In genomic region chr4:1721003-1721665, GRCh38 we compare ENCODE assay signal across 1 cellular context.
A peak's percentile ranks its signal among the peaks of the same experiment; 100 is the strongest.
TF ChIP-seq lines count a peak whose summit lies in the region.

TACC3 (plus strand) TSS chr4:1721521; CDS start chr4:1723422, 1,901 bp downstream.
TMEM129 (minus strand) TSS chr4:1721323; CDS start chr4:1720837, 486 bp downstream.

TF ChIP-seq in HepG2, 621 proteins besides CTCF, POLR2A, EP300 and RAD21 (continued from another document and continues in another):
- no peak for TF ChIP-seq HHEX (CRISPR knock-in tag; IDR thresholded peaks at IDR 0.05)
- TF ChIP-seq XBP1 (CRISPR knock-in tag; IDR thresholded peaks at IDR 0.05): no peak
- TF ChIP-seq RBAK (CRISPR knock-in tag; IDR thresholded peaks at IDR 0.05): no peak
- TF ChIP-seq MTA3 (CRISPR knock-in tag; IDR thresholded peaks at IDR 0.05): no peak
- no peak for TF ChIP-seq SALL2 (CRISPR knock-in tag; IDR thresholded peaks at IDR 0.05)
- peak; percentile 50 for TF ChIP-seq DMAP1 (CRISPR knock-in tag; IDR thresholded peaks at IDR 0.05)
- TF ChIP-seq ZNF75D (CRISPR knock-in tag; IDR thresholded peaks at IDR 0.05; ENCODE audit: borderline replicate concordance): no peak
- no peak for TF ChIP-seq ZNF414 (CRISPR knock-in tag; IDR thresholded peaks at IDR 0.05)
- TF ChIP-seq ATF2 (CRISPR knock-in tag; IDR thresholded peaks at IDR 0.05): peak; percentile 68; the same call in 1 of the 2 replicates
- no peak for TF ChIP-seq ZNF646 (CRISPR knock-in tag; IDR thresholded peaks at IDR 0.05)
- no peak for TF ChIP-seq ZNF772 (CRISPR knock-in tag; IDR thresholded peaks at IDR 0.05)
- peak; percentile 78; the same call in 1 of the 2 replicates for TF ChIP-seq ZBTB25 (CRISPR knock-in tag; IDR thresholded peaks at IDR 0.05)
- TF ChIP-seq PLSCR1 (CRISPR knock-in tag; IDR thresholded peaks at IDR 0.05; ENCODE audit: borderline replicate concordance): no peak
- TF ChIP-seq ZBTB14 (CRISPR knock-in tag; IDR thresholded peaks at IDR 0.05): no peak
- no peak for TF ChIP-seq HOXA9 (CRISPR knock-in tag; IDR thresholded peaks at IDR 0.05; ENCODE audit: borderline replicate concordance)
- no peak for TF ChIP-seq ZNF234 (CRISPR knock-in tag; conservative IDR thresholded peaks at IDR 0.05)
- TF ChIP-seq ZNF451 (CRISPR knock-in tag; IDR thresholded peaks at IDR 0.05): no peak
- peak; percentile 45 for TF ChIP-seq TEAD3 (CRISPR knock-in tag; optimal IDR thresholded peaks at IDR 0.05; ENCODE audit: borderline replicate concordance)
- no peak for TF ChIP-seq ZNF441 (CRISPR knock-in tag; IDR thresholded peaks at IDR 0.05; ENCODE audit: borderline replicate concordance)
- no peak for TF ChIP-seq NCOR1 (IDR thresholded peaks at IDR 0.05; ENCODE audit: borderline replicate concordance, low read length)
- TF ChIP-seq ARID3A (IDR thresholded peaks at IDR 0.05; ENCODE audit: low read depth, low read length): no peak
- TF ChIP-seq ZNF740 (CRISPR knock-in tag; IDR thresholded peaks at IDR 0.05): peak; percentile 54; the same call in 1 of the 2 replicates
- no peak for TF ChIP-seq ZNF768 (CRISPR knock-in tag; IDR thresholded peaks at IDR 0.05)
- no peak for TF ChIP-seq ZNF24 (IDR thresholded peaks at IDR 0.05)
- TF ChIP-seq ZNF329 (CRISPR knock-in tag; IDR thresholded peaks at IDR 0.05; ENCODE audit: low read depth): no peak
- no peak for TF ChIP-seq SP140L (CRISPR knock-in tag; IDR thresholded peaks at IDR 0.05; ENCODE audit: borderline replicate concordance)
- peak; percentile 75 for TF ChIP-seq YY1 (IDR thresholded peaks at IDR 0.05; ENCODE audit: insufficient read depth, insufficient replicate concordance, low read depth, low read length)
- TF ChIP-seq ZHX2 (IDR thresholded peaks at IDR 0.05; ENCODE audit: low read depth): peak; percentile 52; the same call in 1 of the 2 replicates
- 0 out of 2 replicates have a peak, but pooled peaks have one; percentile 5 for TF ChIP-seq ZHX2 (CRISPR knock-in tag; IDR thresholded peaks at IDR 0.05; ENCODE audit: borderline replicate concordance)
- no peak for TF ChIP-seq PAXIP1 (CRISPR knock-in tag; conservative IDR thresholded peaks at IDR 0.05)
- no peak for TF ChIP-seq PHF5A (CRISPR knock-in tag; IDR thresholded peaks at IDR 0.05; ENCODE audit: low read depth, unreplicated experiment)
- TF ChIP-seq TAF1 (CRISPR knock-in tag; IDR thresholded peaks at IDR 0.05): peak; percentile 40; the same call in 1 of the 2 replicates
- TF ChIP-seq HNRNPLL (IDR thresholded peaks at IDR 0.05; ENCODE audit: low read depth, low read length, poor library complexity, severe bottlenecking): peak; percentile 94
